1 cellular context compared by ENCODE assay signal in genomic region chr10:86931872-86932271, GRCh38.
A peak's percentile ranks its signal among the peaks of the same experiment; 100 is the strongest.
TF ChIP-seq lines count a peak whose summit lies in the region.

No MANE protein-coding gene starts in this region.

TF ChIP-seq in GM12878, 131 proteins besides CTCF, POLR2A, EP300 and RAD21:
- TF ChIP-seq HSF1 (IDR thresholded peaks at IDR 0.05; ENCODE audit: low read depth, low read length), result peak; percentile 87
- no peak for TF ChIP-seq MTA2 (IDR thresholded peaks at IDR 0.05; ENCODE audit: low read depth)
- TF ChIP-seq ZNF384 (IDR thresholded peaks at IDR 0.05; ENCODE audit: borderline replicate concordance, low read depth, low read length), result no peak
- no peak for TF ChIP-seq PML (IDR thresholded peaks at IDR 0.05; ENCODE audit: low read length)
- no peak for TF ChIP-seq SPI1 (IDR thresholded peaks at IDR 0.05; ENCODE audit: borderline replicate concordance, insufficient read depth, low read depth, low read length)
- no peak for TF ChIP-seq MEF2A (IDR thresholded peaks at IDR 0.05; ENCODE audit: insufficient read depth, low read depth, low read length)
- no peak for TF ChIP-seq ZSCAN29 (IDR thresholded peaks at IDR 0.05)
